In genomic region chr14:101781240-101782061, GRCh38 we compare ENCODE assay signal across 8 cellular contexts. TPM values are rescaled to one million over a fixed set of nuclear protein-coding genes. Genes with fewer than 3 reads are reported as not detected.
DNase-seq lines count a peak whose midpoint lies in the region; ATAC-seq and TF ChIP-seq lines count a peak whose summit lies in the region.

No MANE protein-coding gene starts in this region.

- no peak overlapping the region for H3K56ac ChIP-seq in H9 (ENCODE audit: insufficient read length, low read depth, low read length)

- H3K9ac ChIP-seq in H9 (ENCODE audit: extremely low read depth, insufficient read length, low read length) (no peak overlapping the region), neuronal stem cell (ENCODE audit: low read depth, low read length, poor library complexity) (peak overlapping the region; percentile 34)

- H4K91ac ChIP-seq in H9 (ENCODE audit: insufficient read length, low read depth, low read length) (no peak overlapping the region), neuronal stem cell (ENCODE audit: low read depth, low read length, poor library complexity) (no peak overlapping the region)

- H2BK15ac ChIP-seq in H9 (ENCODE audit: low read depth, low read length) (no peak overlapping the region), neuronal stem cell (ENCODE audit: low read length) (no peak overlapping the region)

- H4K8ac ChIP-seq in H9 (replicated peaks; ENCODE audit: insufficient read length, low read depth, low read length), result no peak overlapping the region
- H4K8ac ChIP-seq in neuronal stem cell (ENCODE audit: low read depth, low read length), result no peak overlapping the region

- no peaks in the 10 kb centered on the region for H3K36me3 ChIP-seq in esophagus squamous epithelium
- H3K36me3 ChIP-seq in neuronal stem cell (replicated peaks in 1 of 2; ENCODE audit: control insufficient read depth in 2 of 2, insufficient read depth in 2 of 2, low read length in 2 of 2), result no peaks in the 10 kb centered on the region
- H3K36me3 ChIP-seq in BE2C, result no peaks in the 10 kb centered on the region

- H3K14ac ChIP-seq in H9 (ENCODE audit: insufficient read depth, low read length), result peak overlapping the region; percentile 66; the same call in 1 of the 2 replicates
- H3K14ac ChIP-seq in neuronal stem cell (ENCODE audit: low read length), result no peak overlapping the region

- H3K4me1 Mint-ChIP-seq in H9, result peaks cover 10% of the 10 kb centered on the region in 2 experiments
- H3K4me1 Mint-ChIP-seq in activated CD8-positive, alpha-beta T cell treated with anti-CD3 and anti-CD28 coated beads for 36 hours (ENCODE audit: low read depth), result peaks cover 36% of the 10 kb centered on the region

- H3K79me1 ChIP-seq in H9 (ENCODE audit: insufficient read depth, low read depth, low read length, poor library complexity, severe bottlenecking) (no peaks in the 10 kb centered on the region), neuronal stem cell (ENCODE audit: low read depth, low read length) (no peaks in the 10 kb centered on the region)

- no peak overlapping the region for H4K5ac ChIP-seq in H9 (ENCODE audit: insufficient read length, low read depth, low read length)

- H2BK12ac ChIP-seq in H9 (ENCODE audit: insufficient read length, low read depth, low read length), result no peak overlapping the region
- H2BK12ac ChIP-seq in neuronal stem cell (ENCODE audit: low read length), result no peak overlapping the region

- H3K4ac ChIP-seq in H9 (ENCODE audit: low read depth, low read length) (no peak overlapping the region), neuronal stem cell (ENCODE audit: low read length) (no peak overlapping the region)

- H3K23ac ChIP-seq in H9 (ENCODE audit: insufficient read length, low read depth, low read length), result no peak overlapping the region
- H3K23ac ChIP-seq in neuronal stem cell (ENCODE audit: low read depth, low read length, poor library complexity), result peak overlapping the region; percentile 90

- H2AK5ac ChIP-seq in H9 (ENCODE audit: insufficient read length, low read length) (no peak overlapping the region), neuronal stem cell (ENCODE audit: low read depth, low read length) (no peak overlapping the region)

- POLR2A ChIA-PET in activated CD8-positive, alpha-beta T cell treated with anti-CD3 and anti-CD28 coated beads for 36 hours (lab: Charles Lee), result interaction anchor here (0.9 to 2.1 kb wide), 9 partner anchors 11 to 98 kb away, joined by 3 to 12 read pairs (median 4); no protein-coding TSS in a partner anchor

- H3K18ac ChIP-seq in H9 (ENCODE audit: insufficient read length, low read depth, low read length), result peak overlapping the region; percentile 87
- H3K18ac ChIP-seq in neuronal stem cell (ENCODE audit: low read length), result peak overlapping the region; percentile 91

- TF ChIP-seq POLR2A in esophagus squamous epithelium (IDR thresholded peaks at IDR 0.05), result no peak

- H3K27ac Mint-ChIP-seq in H9, result no peak overlapping the region
- peak overlapping the region; percentile 48 for H3K27ac Mint-ChIP-seq in activated CD8-positive, alpha-beta T cell treated with anti-CD3 and anti-CD28 coated beads for 36 hours

- DNase-seq in H9, result no peak
- peak; percentile 51 for DNase-seq in activated CD8-positive, alpha-beta T cell treated with anti-CD3 and anti-CD28 coated beads for 36 hours
- DNase-seq in esophagus squamous epithelium (lab: John Stamatoyannopoulos, UW), result no peak
- no peak for DNase-seq in neuronal stem cell (ENCODE audit: low spot score)
- no peak for DNase-seq in NCI-H2107 (lab: John Stamatoyannopoulos, UW)
- DNase-seq in C1 segment of cervical spinal cord (lab: John Stamatoyannopoulos, UW), result no peak
- DNase-seq in BE2C, result no peak
- no peak for DNase-seq in SIG-M5 treated with dmso at 0.1 percent for 504 hours (lab: John Stamatoyannopoulos, UW; ENCODE audit: unreplicated experiment)

- H3K27me3 ChIP-seq in H9 (ENCODE audit: insufficient read depth, low read length) (peaks cover 15% of the 10 kb centered on the region; the same call in 1 of the 2 replicates), esophagus squamous epithelium (peaks cover 0 to 18% (median 0%) of the 10 kb centered on the region in 4 donors), neuronal stem cell (ENCODE audit: control insufficient read depth in 3 of 3, insufficient read depth in 3 of 3, low read depth in 1 of 3, low read length in 3 of 3) (peaks cover 5 to 31% (median 18%) of the 10 kb centered on the region in 3 experiments), BE2C (no peaks in the 10 kb centered on the region)

- H3K4me3 Mint-ChIP-seq in H9, result peak overlapping the region; percentile 63 to 80
- H3K4me3 Mint-ChIP-seq in activated CD8-positive, alpha-beta T cell treated with anti-CD3 and anti-CD28 coated beads for 36 hours, result peak overlapping the region; percentile 70

- H2BK20ac ChIP-seq in H9 (ENCODE audit: low read depth, low read length, poor library complexity, severe bottlenecking), result no peak overlapping the region

- intact Hi-C loops in activated CD8-positive, alpha-beta T cell treated with anti-CD3 and anti-CD28 coated beads for 36 hours (cut with micrococcal nuclease), result no loop called here
- intact Hi-C loops in esophagus squamous epithelium (cut with DNase I), result no loop called here

- no peak overlapping the region for H3T11ph ChIP-seq in H9 (ENCODE audit: low read length)

- peak; percentile 74 for ATAC-seq in activated CD8-positive, alpha-beta T cell treated with anti-CD3 and anti-CD28 coated beads for 36 hours

- no peaks in the 10 kb centered on the region for H4K20me1 ChIP-seq in H9 (ENCODE audit: control insufficient read depth, insufficient read depth, insufficient read length)

- no peak overlapping the region for H3K27ac ChIP-seq in H9 (ENCODE audit: insufficient read length, low read depth, low read length)
- no peak overlapping the region for H3K27ac ChIP-seq in esophagus squamous epithelium
- H3K27ac ChIP-seq in neuronal stem cell (replicated peaks; ENCODE audit: low read length), result no peak overlapping the region

- no peaks in the 10 kb centered on the region for H3K9me3 ChIP-seq in H9 (ENCODE audit: control insufficient read depth, low read depth, low read length)
- H3K9me3 ChIP-seq in esophagus squamous epithelium, result no peaks in the 10 kb centered on the region
- H3K9me3 ChIP-seq in neuronal stem cell (replicated peaks in 1 of 2; ENCODE audit: control insufficient read depth in 2 of 2, insufficient read depth in 1 of 2, low read depth in 1 of 2, low read length in 2 of 2), result peaks cover 0 to 9% of the 10 kb centered on the region in 2 donors
- H3K9me3 ChIP-seq in BE2C, result no peaks in the 10 kb centered on the region; the same call in 1 of the 2 replicates

- H2BK120ac ChIP-seq in H9 (ENCODE audit: low read depth, low read length, poor library complexity, severe bottlenecking) (peak overlapping the region; percentile 2), neuronal stem cell (ENCODE audit: low read depth, low read length) (no peak overlapping the region)

- H3K4me1 ChIP-seq in H9 (ENCODE audit: insufficient read depth, low read length), result no peaks in the 10 kb centered on the region
- H3K4me1 ChIP-seq in esophagus squamous epithelium, result peaks cover 7 to 18% (median 11%) of the 10 kb centered on the region in 3 donors
- peaks cover 0 to 5% of the 10 kb centered on the region in 2 donors for H3K4me1 ChIP-seq in neuronal stem cell (ENCODE audit: control insufficient read depth in 2 of 2, insufficient read depth in 1 of 2, low read depth in 1 of 2, low read length in 2 of 2)
- H3K4me1 ChIP-seq in BE2C, result no peaks in the 10 kb centered on the region

- CTCF ChIA-PET in activated CD8-positive, alpha-beta T cell treated with anti-CD3 and anti-CD28 coated beads for 36 hours (lab: Charles Lee), result interaction anchor here (1.0 to 2.0 kb wide), 2 partner anchors 11 to 29 kb away, joined by 3 to 14 read pairs; no protein-coding TSS in a partner anchor

- H3K4me3 ChIP-seq in esophagus squamous epithelium (peak overlapping the region; percentile 37 to 66 (median 52)), neuronal stem cell (ENCODE audit: low read length in 2 of 2) (peak overlapping the region; percentile 35 to 74), BE2C (ENCODE audit: low read depth, low read length) (no peak overlapping the region)

- H2BK5ac ChIP-seq in H9 (ENCODE audit: insufficient read length, low read length), result no peak overlapping the region
- no peak overlapping the region for H2BK5ac ChIP-seq in neuronal stem cell (ENCODE audit: low read length)

- H2AFZ ChIP-seq in H9 (ENCODE audit: low read length), result no peak overlapping the region
- peak overlapping the region; percentile 92 for H2AFZ ChIP-seq in neuronal stem cell (ENCODE audit: low read length)

- peaks cover 59% of the 10 kb centered on the region for H3K27me3 Mint-ChIP-seq in H9 (ENCODE audit: low read depth)
- H3K27me3 Mint-ChIP-seq in activated CD8-positive, alpha-beta T cell treated with anti-CD3 and anti-CD28 coated beads for 36 hours, result peaks cover 2% of the 10 kb centered on the region

- no peaks in the 10 kb centered on the region; a peak in 1 of 5 replicates for H3K9me3 Mint-ChIP-seq in H9
- no peaks in the 10 kb centered on the region for H3K9me3 Mint-ChIP-seq in activated CD8-positive, alpha-beta T cell treated with anti-CD3 and anti-CD28 coated beads for 36 hours

- H3K4me2 ChIP-seq in H9 (ENCODE audit: insufficient read depth, insufficient read length, low read length), result peak overlapping the region; percentile 92
- H3K4me2 ChIP-seq in neuronal stem cell (ENCODE audit: insufficient read depth, low read length, poor library complexity, severe bottlenecking), result peak overlapping the region; percentile 81

- no CpG with 5 or more reads among the region's 67 CpGs for WGBS in H9 (ENCODE audit: extremely low coverage, insufficient read length, low lambda C conversion rate)
- WGBS in esophagus squamous epithelium, 2 donors, result 2 to 4% methylated on average over 23 to 36 of the region's 67 CpGs
- no CpG with 5 or more reads among the region's 67 CpGs for WGBS in neuronal stem cell (ENCODE audit: extremely low coverage in 2 of 2, insufficient read length in 2 of 2, insufficient replicate concordance in 1 of 2), 2 donors

- no peaks in the 10 kb centered on the region for H3K79me2 ChIP-seq in H9 (ENCODE audit: insufficient read depth, low read length)

- H3K36me3 Mint-ChIP-seq in H9 (ENCODE audit: insufficient read depth in 1 of 3, low read depth in 3 of 3), result no peaks in the 10 kb centered on the region; a peak in 1 of 7 replicates
- H3K36me3 Mint-ChIP-seq in activated CD8-positive, alpha-beta T cell treated with anti-CD3 and anti-CD28 coated beads for 36 hours (ENCODE audit: low read depth), result peaks cover 11% of the 10 kb centered on the region

- TF ChIP-seq CTCF in H9 (conservative IDR thresholded peaks at IDR 0.05) (no peak; the same call in 2 of the 3 replicates), esophagus squamous epithelium (IDR thresholded peaks at IDR 0.05) (no peak), BE2C (IDR thresholded peaks at IDR 0.05; ENCODE audit: low read depth, low read length) (no peak)
- TF ChIP-seq CTCF in activated CD8-positive, alpha-beta T cell treated with anti-CD3 and anti-CD28 coated beads for 36 hours (IDR thresholded peaks at IDR 0.05), result no peak

- peaks cover 16% of the 10 kb centered on the region for H3K23me2 ChIP-seq in H9 (ENCODE audit: insufficient read length, low read depth, low read length, poor library complexity, severe bottlenecking)

RNA-seq across cellular contexts. Expression of gene PPP2R5C, which starts 19.9 kb away (rescaled TPM):
- 92.8 and 93.0 TPM in 2 replicates for total RNA-seq in H9 (2021)
- 100 to 1,000 TPM; 238 to 242 TPM for total RNA-seq in activated CD8-positive, alpha-beta T cell treated with anti-CD3 and anti-CD28 coated beads for 36 hours
- 10 to 100 TPM; 66.3 to 92.3 (median 83.4) TPM for total RNA-seq in esophagus squamous epithelium
- 199 TPM for polyA plus RNA-seq in neuronal stem cell (2013, experiment 1 of 2)
- 209 TPM for polyA plus RNA-seq in neuronal stem cell (2013, experiment 2 of 2)
- polyA plus RNA-seq in BE2C (2012; ENCODE audit: insufficient read depth, insufficient read length, low read depth), result 55.0 TPM
